In the genomic region with DNA sequence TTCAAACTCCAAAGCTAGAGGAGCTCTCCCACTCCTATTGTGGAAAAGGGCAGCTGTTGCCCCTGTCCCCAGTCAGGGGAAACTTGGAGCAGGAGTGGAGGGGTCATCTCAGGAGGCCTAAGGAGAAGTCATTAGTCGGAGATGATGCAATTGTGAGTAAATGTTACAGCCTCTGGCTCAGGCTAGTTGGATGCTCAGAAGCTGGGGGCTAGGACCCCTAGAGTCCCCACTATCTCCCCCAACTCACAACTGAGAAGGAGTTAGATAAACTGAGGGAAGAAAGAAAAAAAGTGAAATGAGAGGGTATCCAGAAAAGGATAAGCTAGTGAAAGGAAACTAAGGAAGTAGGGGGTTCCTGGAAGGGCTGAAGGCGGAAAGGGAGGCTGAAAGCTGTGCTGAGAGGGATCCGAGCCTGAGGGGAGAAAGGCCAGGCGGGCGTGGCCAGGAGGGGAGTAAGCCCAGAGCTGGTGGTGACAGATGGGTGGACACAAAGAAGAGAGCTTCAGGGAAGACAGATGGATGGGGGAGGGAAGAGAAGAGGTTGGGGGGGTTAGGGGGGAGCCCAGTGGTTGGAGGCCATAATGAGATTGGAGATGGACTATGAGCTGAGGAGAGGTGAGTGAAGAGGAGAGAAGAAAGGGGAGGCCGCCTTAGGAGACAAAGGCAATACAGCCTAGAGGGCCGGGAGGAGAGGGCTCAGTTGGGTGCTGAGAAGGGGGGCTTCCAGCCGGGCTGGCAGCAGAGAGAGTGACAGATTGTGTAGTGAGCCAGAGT, we compare ENCODE assay signal across 11 cellular contexts. TPM values are rescaled to one million over a fixed set of nuclear protein-coding genes. Genes with fewer than 3 reads are reported as not detected.
DNase-seq lines count a peak whose midpoint lies in the region; ATAC-seq, FAIRE-seq and TF ChIP-seq lines count a peak whose summit lies in the region.
"Had no signal": no experiment of that assay in that cellular context is flagged by ENCODE, and none has a peak within 500 bp of the region (broad histone marks: within the 10 kb centered on the region; RNA-seq: fewer than 3 reads in every experiment).

No MANE protein-coding gene starts in this region.

- no peaks in the 10 kb centered on the region for H3K9me3 Mint-ChIP-seq in stimulated activated memory B cell treated with anti-CD40 and anti-IgM and Interleukin-4, amounts not matched to agents 10 μg/mL and 1 μg/mL and 100 μg/mL, for 72 hours

- no peak overlapping the region for H3K23ac ChIP-seq in H1 (ENCODE audit: insufficient read length)

- no peaks in the 10 kb centered on the region for H3K27me3 Mint-ChIP-seq in stimulated activated memory B cell treated with anti-CD40 and anti-IgM and Interleukin-4, amounts not matched to agents 10 μg/mL and 1 μg/mL and 100 μg/mL, for 72 hours

- peak overlapping the region; percentile 59 for H4K5ac ChIP-seq in H1 (ENCODE audit: insufficient read length, low read depth, low read length)

- peak overlapping the region; percentile 41 for H3K27ac Mint-ChIP-seq in stimulated activated memory B cell treated with anti-CD40 and anti-IgM and Interleukin-4, amounts not matched to agents 10 μg/mL and 1 μg/mL and 100 μg/mL, for 72 hours

- H4K8ac ChIP-seq in H1 (ENCODE audit: extremely low read depth, insufficient read depth, low read length), result no peak overlapping the region; the same call in 1 of the 2 replicates

- peak overlapping the region; percentile 67 for H4K91ac ChIP-seq in H1 (replicated peaks; ENCODE audit: insufficient read length, low read length)

- H3K4ac ChIP-seq in H1 (replicated peaks; ENCODE audit: insufficient read length, low read depth, low read length), result peak overlapping the region; percentile 83

- H3K56ac ChIP-seq in H1 (replicated peaks; ENCODE audit: insufficient read length, low read depth, low read length), result peak overlapping the region; percentile 42

- H3K36me3 ChIP-seq in cardiac muscle cell, result no peaks in the 10 kb centered on the region
- H3K36me3 ChIP-seq in H1 (ENCODE audit: control insufficient read depth in 2 of 4, insufficient read depth in 4 of 4, low read length in 3 of 4), result peaks cover 2 to 13% (median 10%) of the 10 kb centered on the region in 4 experiments

- no peak overlapping the region for H3K4me2 ChIP-seq in H1 (ENCODE audit: insufficient read depth in 1 of 2, low read depth in 2 of 2, low read length in 2 of 2)

- no peak overlapping the region for H2AFZ ChIP-seq in H1 (ENCODE audit: low read length)

- H2BK15ac ChIP-seq in H1 (ENCODE audit: low read length), result no peak overlapping the region; the same call in 1 of the 2 replicates

- peak overlapping the region; percentile 97 for H2BK12ac ChIP-seq in H1 (ENCODE audit: low read depth, low read length)

- H3K27me3 ChIP-seq in cardiac muscle cell (no peaks in the 10 kb centered on the region), H1 (replicated peaks in 1 of 4; ENCODE audit: control insufficient read depth in 3 of 4, extremely low read depth in 1 of 4, insufficient read depth in 3 of 4, low read length in 3 of 4) (no peaks in the 10 kb centered on the region)

- H2AK5ac ChIP-seq in H1 (ENCODE audit: low read depth, low read length), result no peak overlapping the region

- no peak for TF ChIP-seq RAD21 in H1 (IDR thresholded peaks at IDR 0.05 in 1 of 2, conservative IDR thresholded peaks at IDR 0.05 in 1 of 2; ENCODE audit: low read depth in 2 of 2, low read length in 2 of 2)

- TF ChIP-seq EP300 in H1 (IDR thresholded peaks at IDR 0.05; ENCODE audit: borderline replicate concordance in 1 of 2, low read depth in 2 of 2, low read length in 2 of 2), result no peak

- peak overlapping the region; percentile 33 for H3K18ac ChIP-seq in H1 (ENCODE audit: extremely low read depth, low read length)

- 0 out of 2 replicates have a peak, but pooled peaks cover 1% of the 10 kb centered on the region for H3K23me2 ChIP-seq in H1 (ENCODE audit: low read depth, low read length)

- no peaks in the 10 kb centered on the region for H4K20me1 ChIP-seq in H1 (replicated peaks in 1 of 2; ENCODE audit: control insufficient read depth in 1 of 2, insufficient read depth in 2 of 2, low read length in 2 of 2)

- H3K14ac ChIP-seq in H1 (ENCODE audit: insufficient read length), result no peak overlapping the region

- H3K4me1 Mint-ChIP-seq in stimulated activated memory B cell treated with anti-CD40 and anti-IgM and Interleukin-4, amounts not matched to agents 10 μg/mL and 1 μg/mL and 100 μg/mL, for 72 hours, result peaks cover 8% of the 10 kb centered on the region

- no peaks in the 10 kb centered on the region for H3K9me3 ChIP-seq in cardiac muscle cell (ENCODE audit: low read depth)
- H3K9me3 ChIP-seq in H1 (ENCODE audit: insufficient read depth in 2 of 2, low read depth in 1 of 2, low read length in 1 of 2), result no peaks in the 10 kb centered on the region

- DNase-seq in cardiac muscle cell (ENCODE audit: low read depth in 1 of 2, low spot score in 1 of 2), result peak; percentile 28 to 39
- no peak for DNase-seq in left ventricle myocardium superior
- DNase-seq in NCI-H524 (lab: John Stamatoyannopoulos, UW), result peak; percentile 98
- DNase-seq in H1 (ENCODE audit: low read depth in 1 of 2, low spot score in 2 of 2), result no peak
- DNase-seq in NCI-H1436 (lab: John Stamatoyannopoulos, UW), result no peak
- DNase-seq in HuH-7 (ENCODE audit: low spot score), result no peak
- DNase-seq in NCI-H510A (lab: John Stamatoyannopoulos, UW), result no peak
- DNase-seq: activated CD8-positive, alpha-beta memory T cell treated with anti-CD3 and anti-CD28 coated beads, Interleukin-2, amount 50 U/mL, for 48 hours; SW 1271 had no signal

- H3K79me1 ChIP-seq in H1 (ENCODE audit: low read depth, low read length), result no peaks in the 10 kb centered on the region

- TF ChIP-seq POLR2A in H1 (IDR thresholded peaks at IDR 0.05; ENCODE audit: control extremely low read depth in 1 of 2, low read depth in 2 of 2, low read length in 2 of 2), result no peak

- WGBS in H1 (ENCODE audit: extremely low coverage in 1 of 2, insufficient coverage in 1 of 2, insufficient read length in 1 of 2, insufficient replicate concordance in 2 of 2, low coverage in 1 of 2, low lambda C conversion rate in 2 of 2, missing lambda C conversion rate in 1 of 2), 2 experiments, result 72% methylated on average over 6 of the region's 8 CpGs; no CpG with 5 or more reads in 1 of the 2 experiments

- H3K4me3 ChIP-seq in cardiac muscle cell (no peak overlapping the region), H1 (ENCODE audit: extremely low read depth in 1 of 4, insufficient read depth in 2 of 4, low read depth in 3 of 4, low read length in 4 of 4) (no peak overlapping the region)

- CTCF ChIA-PET in H1 (lab: Charles Lee; ENCODE audit: partially characterized antibody), result interaction anchor here (0.8 to 26.0 kb wide), 10 partner anchors 9 to 108 kb away, joined by 3 to 683 read pairs (median 5); no protein-coding TSS in a partner anchor

- H2BK5ac ChIP-seq in H1 (ENCODE audit: low read depth, low read length), result peak overlapping the region; percentile 95

- peaks cover 16% of the 10 kb centered on the region for H3K4me1 ChIP-seq in cardiac muscle cell (ENCODE audit: low read depth)
- peaks cover 3 to 8% (median 4%) of the 10 kb centered on the region in 4 experiments; a peak in 6 of 7 replicates for H3K4me1 ChIP-seq in H1 (replicated peaks in 1 of 4; ENCODE audit: control insufficient read depth in 3 of 4, insufficient read depth in 4 of 4, low read length in 3 of 4)

- FAIRE-seq in H1 (lab: Jason Lieb, UNC), result no peak

- POLR2A ChIA-PET in H1 (lab: Charles Lee; ENCODE audit: partially characterized antibody), result interaction anchor here (0.6 to 17.2 kb wide), 15 partner anchors 10 to 319 kb away, joined by 3 to 244 read pairs (median 5); partner anchors contain the start of genes DCAF8, NCSTN, PEX19 and VANGL2

- no peak for ATAC-seq in left ventricle myocardium superior
- no peak for ATAC-seq in stimulated activated memory B cell treated with anti-CD40 and anti-IgM and Interleukin-4, amounts not matched to agents 10 μg/mL and 1 μg/mL and 100 μg/mL, for 72 hours

- H3K79me2 ChIP-seq in H1 (ENCODE audit: control insufficient read depth in 1 of 2, insufficient read depth in 2 of 2, low read length in 2 of 2), result no peaks in the 10 kb centered on the region

- H2BK20ac ChIP-seq in H1 (ENCODE audit: low read length), result peak overlapping the region; percentile 80; the same call in 1 of the 2 replicates

- H3K36me3 Mint-ChIP-seq in stimulated activated memory B cell treated with anti-CD40 and anti-IgM and Interleukin-4, amounts not matched to agents 10 μg/mL and 1 μg/mL and 100 μg/mL, for 72 hours, result peaks cover 28% of the 10 kb centered on the region

- no peak overlapping the region for H3K4me3 Mint-ChIP-seq in stimulated activated memory B cell treated with anti-CD40 and anti-IgM and Interleukin-4, amounts not matched to agents 10 μg/mL and 1 μg/mL and 100 μg/mL, for 72 hours

- peak overlapping the region; percentile 18 for H2BK120ac ChIP-seq in H1 (replicated peaks; ENCODE audit: low read depth, low read length)

- intact Hi-C loops in left ventricle myocardium superior (cut with micrococcal nuclease), result no loop called here

- H3K9ac ChIP-seq in H1 (replicated peaks in 1 of 4; ENCODE audit: extremely low read depth in 1 of 4, low read depth in 3 of 4, low read length in 3 of 4), result 0 out of 7 replicates have a peak overlapping the region, but pooled peaks of 1 of the 4 experiments have one; percentile 13

- TF ChIP-seq CTCF in cardiac muscle cell (IDR thresholded peaks at IDR 0.05; ENCODE audit: low read depth, low read length), result no peak
- TF ChIP-seq CTCF in H1 (IDR thresholded peaks at IDR 0.05; ENCODE audit: control extremely low read depth in 1 of 3, insufficient read depth in 1 of 3, low read depth in 1 of 3, low read length in 3 of 3), result no peak

- H3K27ac ChIP-seq in cardiac muscle cell (peak overlapping the region; percentile 67), H1 (ENCODE audit: low read depth, low read length) (peak overlapping the region; percentile 8; the same call in 1 of the 2 replicates)

RNA-seq across cellular contexts. Expression of gene NHLH1, which starts 4.5 kb away (rescaled TPM):
- total RNA-seq in cardiac muscle cell (0.11 and 0.12 TPM in 2 replicates), left ventricle myocardium superior (not detected)
- polyA plus RNA-seq in cardiac muscle cell (1.6 TPM in 1 of 2 replicates, not detected in the other), H1 (2011; rRNA removed) (0.91 and 1.2 TPM in 2 replicates)
- total RNA-seq in H1 (2021; fragmentation: NEBNext Ultra II Directional; extraction: Animal tissue kit (Norgen Biotek cat#: 25700)), result 0.39 and 0.48 TPM in 2 replicates
- 0.75 TPM for polyA plus RNA-seq in H1 (2011; cell fraction: cytosol; rRNA removed)
- 2.0 TPM for polyA plus RNA-seq in H1 (2011; cell fraction: nucleus; rRNA removed)
- polyA plus RNA-seq in H1 (2012, experiment 1 of 2), result 0.61 to 0.89 TPM (median 0.72 TPM) in 4 replicates
- polyA plus RNA-seq in H1 (2012, experiment 2 of 2), result 0.30 TPM
- polyA plus RNA-seq in H1 (2013, experiment 1 of 2), result 0.59 TPM
- 0.46 TPM for polyA plus RNA-seq in H1 (2013, experiment 2 of 2)
- polyA minus RNA-seq in H1 (2011; rRNA and poly(A)+ RNA removed), result 0.27 and 0.98 TPM in 2 replicates
- not detected for polyA minus RNA-seq in H1 (2011; cell fraction: cytosol; rRNA and poly(A)+ RNA removed)
- 0.80 TPM for polyA minus RNA-seq in H1 (2011; cell fraction: nucleus; rRNA and poly(A)+ RNA removed)
- polyA plus RNA-seq: liver had no signal

RNA-seq across cellular contexts. Expression of gene NCSTN, which starts 19.2 kb away (rescaled TPM):
- total RNA-seq in cardiac muscle cell (55.4 and 65.8 TPM in 2 replicates), left ventricle myocardium superior (60.7 TPM)
- polyA plus RNA-seq in cardiac muscle cell (97.8 and 113 TPM in 2 replicates), H1 (2011; rRNA removed) (115 and 125 TPM in 2 replicates)
- total RNA-seq in H1 (2021; fragmentation: NEBNext Ultra II Directional; extraction: Animal tissue kit (Norgen Biotek cat#: 25700)), result 64.7 and 70.1 TPM in 2 replicates
- polyA plus RNA-seq in H1 (2011; cell fraction: cytosol; rRNA removed), result 102 TPM
- polyA plus RNA-seq in H1 (2011; cell fraction: nucleus; rRNA removed), result 156 TPM
- polyA plus RNA-seq in H1 (2012, experiment 1 of 2), result 65.3 to 79.1 TPM (median 68.2 TPM) in 4 replicates
- polyA plus RNA-seq in H1 (2012, experiment 2 of 2), result 47.5 TPM
- 139 TPM for polyA plus RNA-seq in H1 (2013, experiment 1 of 2)
- polyA plus RNA-seq in H1 (2013, experiment 2 of 2), result 132 TPM
- 118 and 137 TPM in 2 replicates for polyA minus RNA-seq in H1 (2011; rRNA and poly(A)+ RNA removed)
- polyA minus RNA-seq in H1 (2011; cell fraction: cytosol; rRNA and poly(A)+ RNA removed), result 34.7 TPM
- 66.9 TPM for polyA minus RNA-seq in H1 (2011; cell fraction: nucleus; rRNA and poly(A)+ RNA removed)

RNA-seq across cellular contexts. Expression of gene COPA, which starts 19.3 kb away (rescaled TPM):
- total RNA-seq in cardiac muscle cell, result 115 and 129 TPM in 2 replicates
- 139 and 157 TPM in 2 replicates for polyA plus RNA-seq in cardiac muscle cell
- total RNA-seq in left ventricle myocardium superior, result 93.0 TPM
- total RNA-seq in H1 (2021; fragmentation: NEBNext Ultra II Directional; extraction: Animal tissue kit (Norgen Biotek cat#: 25700)), result 115 TPM in 2 replicates
- 56.4 and 78.2 TPM in 2 replicates for polyA plus RNA-seq in H1 (2011; rRNA removed)
- 88.6 TPM for polyA plus RNA-seq in H1 (2011; cell fraction: cytosol; rRNA removed)
- 66.2 TPM for polyA plus RNA-seq in H1 (2011; cell fraction: nucleus; rRNA removed)
- 69.4 to 92.6 TPM (median 83.5 TPM) in 4 replicates for polyA plus RNA-seq in H1 (2012, experiment 1 of 2)
- polyA plus RNA-seq in H1 (2012, experiment 2 of 2), result 17.5 TPM
- 71.0 TPM for polyA plus RNA-seq in H1 (2013, experiment 1 of 2)
- 63.2 TPM for polyA plus RNA-seq in H1 (2013, experiment 2 of 2)
- 207 and 312 TPM in 2 replicates for polyA minus RNA-seq in H1 (2011; rRNA and poly(A)+ RNA removed)
- 114 TPM for polyA minus RNA-seq in H1 (2011; cell fraction: cytosol; rRNA and poly(A)+ RNA removed)
- polyA minus RNA-seq in H1 (2011; cell fraction: nucleus; rRNA and poly(A)+ RNA removed), result 92.1 TPM

RNA-seq across cellular contexts. Expression of gene VANGL2, which starts 38.0 kb away (rescaled TPM):
- total RNA-seq in cardiac muscle cell (14.1 and 24.6 TPM in 2 replicates), left ventricle myocardium superior (2.6 TPM)
- polyA plus RNA-seq in cardiac muscle cell (15.2 and 22.0 TPM in 2 replicates), H1 (2011; rRNA removed) (112 and 118 TPM in 2 replicates)
- total RNA-seq in H1 (2021; fragmentation: NEBNext Ultra II Directional; extraction: Animal tissue kit (Norgen Biotek cat#: 25700)), result 62.5 TPM in 2 replicates
- 75.0 TPM for polyA plus RNA-seq in H1 (2011; cell fraction: cytosol; rRNA removed)
- polyA plus RNA-seq in H1 (2011; cell fraction: nucleus; rRNA removed), result 107 TPM
- polyA plus RNA-seq in H1 (2012, experiment 1 of 2), result 42.1 to 48.3 TPM (median 44.3 TPM) in 4 replicates
- 34.6 TPM for polyA plus RNA-seq in H1 (2012, experiment 2 of 2)
- 52.7 TPM for polyA plus RNA-seq in H1 (2013, experiment 1 of 2)
- polyA plus RNA-seq in H1 (2013, experiment 2 of 2), result 58.7 TPM
- polyA minus RNA-seq in H1 (2011; rRNA and poly(A)+ RNA removed), result 62.0 and 65.0 TPM in 2 replicates
- polyA minus RNA-seq in H1 (2011; cell fraction: cytosol; rRNA and poly(A)+ RNA removed), result 27.4 TPM
- polyA minus RNA-seq in H1 (2011; cell fraction: nucleus; rRNA and poly(A)+ RNA removed), result 26.2 TPM

Comparison
In these comparisons a context has a peak if more than half of its experiments do, and no peak if none do; other contexts are left out.
1. DNase-seq: peak in cardiac muscle cell (2 of 2) and NCI-H524 (2 of 2); none in left ventricle myocardium superior (single experiment), H1 (0 of 2), NCI-H1436 (single experiment), HuH-7 (single experiment) and NCI-H510A (single experiment).